18 cellular contexts compared by ENCODE assay signal in the genomic region with DNA sequence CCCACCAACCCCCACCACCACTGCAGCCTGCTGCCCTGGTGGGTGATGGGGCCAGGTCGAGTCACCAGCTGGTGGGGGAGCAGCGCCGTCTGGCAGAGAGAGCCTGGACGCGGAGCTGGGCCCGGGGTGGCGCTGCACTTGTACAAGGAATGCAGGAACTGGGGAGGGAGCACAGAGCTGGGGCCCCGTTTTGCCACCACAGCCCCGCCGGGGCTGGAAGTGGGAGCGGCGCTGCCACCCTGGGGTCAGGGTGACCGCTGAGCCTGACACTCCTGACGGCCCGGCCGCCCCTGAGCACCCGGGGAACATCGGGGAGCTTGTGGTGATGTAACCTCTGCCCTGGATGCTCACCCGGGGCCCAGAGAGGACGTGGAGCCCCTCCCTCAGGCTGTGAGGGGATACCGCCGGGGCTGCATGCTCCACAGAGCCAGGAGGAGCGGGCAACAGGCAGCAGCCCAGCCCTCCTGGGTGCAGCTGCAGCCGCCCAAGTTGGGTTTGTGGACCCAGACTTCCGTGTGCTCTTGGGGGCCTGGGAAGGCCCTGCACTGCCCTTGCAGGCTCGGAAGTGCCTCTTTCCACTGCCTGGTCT. TPM values are rescaled to one million over a fixed set of nuclear protein-coding genes. Genes with fewer than 3 reads are reported as not detected.
DNase-seq lines count a peak whose midpoint lies in the region; ATAC-seq, FAIRE-seq and TF ChIP-seq lines count a peak whose summit lies in the region.
"Had no signal": no experiment of that assay in that cellular context is flagged by ENCODE, and none has a peak within 500 bp of the region (broad histone marks: within the 10 kb centered on the region; RNA-seq: fewer than 3 reads in every experiment).

No MANE protein-coding gene starts in this region.

- no peaks in the 10 kb centered on the region for H3K9me3 ChIP-seq in iPS DF 6.9 (ENCODE audit: control insufficient read depth, insufficient read depth, low read length)
- H3K9me3 ChIP-seq in HepG2 (ENCODE audit: low read length) = no peaks in the 10 kb centered on the region
- no peaks in the 10 kb centered on the region for H3K9me3 ChIP-seq in upper lobe of right lung

- DNase-seq in activated gamma-delta T cell (lab: John Stamatoyannopoulos, UW) (peak; percentile 14), activated gamma-delta T cell treated with Interleukin-2 at 50 U/mL for 16 hours (no peak), iPS DF 6.9 (ENCODE audit: low read depth, low spot score) (no peak), HepG2 (ENCODE audit: low spot score) (no peak), upper lobe of right lung (no peak), CD14-positive monocyte (ENCODE audit: low spot score) (no peak)
- DNase-seq: CD4-positive, alpha-beta T cell; DMS53; NCI-H1417; NCI-H2029 treated with DMSO at 0.1 percent for 48 hours; NCI-H510A treated with DMSO at 0.1 percent for 48 hours had no signal

- no peaks in the 10 kb centered on the region for H4K20me1 ChIP-seq in HepG2 (ENCODE audit: insufficient read depth, low read length)

- intact Hi-C loops in HepG2 (cut with micrococcal nuclease; ENCODE audit: unreplicated experiment) = no loop called here
- intact Hi-C loops in upper lobe of right lung (cut with DNase I) = no loop called here
- intact Hi-C loops in CD14-positive monocyte (cut with micrococcal nuclease) = no loop called here

- H3K27ac ChIP-seq in iPS DF 6.9 (ENCODE audit: low read length) = no peak overlapping the region
- no peak overlapping the region for H3K27ac ChIP-seq in HepG2 (ENCODE audit: extremely low read length, insufficient read depth, low read length)
- H3K27ac ChIP-seq in upper lobe of right lung = no peak overlapping the region
- H3K27ac ChIP-seq: 22Rv1 had no signal

- 0 out of 2 replicates have a peak, but pooled peaks cover 1% of the 10 kb centered on the region for H3K27me3 ChIP-seq in iPS DF 6.9 (ENCODE audit: control insufficient read depth, insufficient read depth, low read length)
- H3K27me3 ChIP-seq in HepG2 (ENCODE audit: control insufficient read depth in 1 of 2, insufficient read depth in 2 of 2, low read length in 2 of 2) = peaks cover 1 to 15% of the 10 kb centered on the region in 2 experiments; a peak in 3 of 5 replicates
- H3K27me3 ChIP-seq in upper lobe of right lung = peaks cover 11% of the 10 kb centered on the region

- H3K9me3 Mint-ChIP-seq in CD14-positive monocyte = peaks cover 0 to 5% (median 0%) of the 10 kb centered on the region in 7 donors
- H3K9me3 Mint-ChIP-seq: CD4-positive, alpha-beta T cell; IgD-negative memory B cell had no signal

- TF ChIP-seq CTCF in HepG2 (CRISPR knock-in tag; IDR thresholded peaks at IDR 0.05) = no peak
- no peak for TF ChIP-seq CTCF in upper lobe of right lung (IDR thresholded peaks at IDR 0.05)
- no peak for TF ChIP-seq CTCF in CD14-positive monocyte (IDR thresholded peaks at IDR 0.05)

- H3K4me2 ChIP-seq in HepG2 (ENCODE audit: low read depth, low read length) = no peak overlapping the region

- H3K4me3 ChIP-seq in iPS DF 6.9 (ENCODE audit: low read length) = peak overlapping the region; percentile 18; the same call in 1 of the 2 replicates
- H3K4me3 ChIP-seq in HepG2 (replicated peaks in 1 of 3; ENCODE audit: insufficient read depth in 1 of 3, low read depth in 2 of 3, low read length in 3 of 3) = no peak overlapping the region
- H3K4me3 ChIP-seq in upper lobe of right lung = no peak overlapping the region

- no peak overlapping the region for H3K27ac Mint-ChIP-seq in CD14-positive monocyte
- H3K27ac Mint-ChIP-seq: B cell; CD4-positive, alpha-beta T cell; IgD-negative memory B cell had no signal

- H3K27me3 Mint-ChIP-seq in CD14-positive monocyte (ENCODE audit: low read depth in 3 of 3) = peaks cover 0 to 1% (median 0%) of the 10 kb centered on the region in 3 donors
- H3K27me3 Mint-ChIP-seq: CD4-positive, alpha-beta T cell had no signal

- TF ChIP-seq POLR2A in HepG2 (IDR thresholded peaks at IDR 0.05; ENCODE audit: insufficient read depth in 1 of 2, low read depth in 2 of 2, low read length in 2 of 2) = no peak

- FAIRE-seq in HepG2 (lab: Jason Lieb, UNC) = no peak

- TF ChIP-seq EP300 in HepG2 (IDR thresholded peaks at IDR 0.05; ENCODE audit: low read depth in 2 of 2, low read length in 2 of 2) (no peak), HepG2 (CRISPR knock-in tag; IDR thresholded peaks at IDR 0.05; ENCODE audit: borderline replicate concordance) (no peak)

- H3K4me1 Mint-ChIP-seq in CD14-positive monocyte = peaks cover 32% of the 10 kb centered on the region
- H3K4me1 Mint-ChIP-seq: B cell, IgD-negative memory B cell had no signal

- no peak overlapping the region for H3K4me3 Mint-ChIP-seq in CD14-positive monocyte
- H3K4me3 Mint-ChIP-seq: B cell; CD4-positive, alpha-beta T cell; IgD-negative memory B cell had no signal

- POLR2A ChIA-PET in HepG2 (lab: Yijun Ruan, JAX) = no interaction called here

- CTCF ChIA-PET in HepG2 (lab: Yijun Ruan, JAX; ENCODE audit: low intra/inter-chr PET ratio, low total read pairs) = no interaction called here

- in situ Hi-C loops in HepG2 (cut with HindIII; ENCODE audit: extremely low pct_ligation_motif_present, low pct_unique_long_range_greater_than_20kb) = no loop called here

- 0 out of 2 replicates have a peak, but pooled peaks cover 2% of the 10 kb centered on the region for H3K4me1 ChIP-seq in iPS DF 6.9 (ENCODE audit: control insufficient read depth, insufficient read depth, low read length)
- no peaks in the 10 kb centered on the region for H3K4me1 ChIP-seq in HepG2 (ENCODE audit: insufficient read depth, low read length)
- H3K4me1 ChIP-seq in upper lobe of right lung = no peaks in the 10 kb centered on the region

- BruUV-seq in HepG2 (replicated peaks; lab: Mats Ljungman, UMichigan) = no TSS peak

- H2AFZ ChIP-seq in HepG2 (ENCODE audit: low read length) = no peak overlapping the region

- H3K36me3 Mint-ChIP-seq in CD14-positive monocyte = no peaks in the 10 kb centered on the region
- H3K36me3 Mint-ChIP-seq: IgD-negative memory B cell had no signal

- H3K9ac ChIP-seq in HepG2 (ENCODE audit: insufficient read depth, low read depth, low read length) = no peak overlapping the region

- H3K79me2 ChIP-seq in HepG2 (ENCODE audit: insufficient read depth, low read length) = no peaks in the 10 kb centered on the region

- H3K36me3 ChIP-seq in iPS DF 6.9 (ENCODE audit: control insufficient read depth, insufficient read depth, low read length) (no peaks in the 10 kb centered on the region), HepG2 (replicated peaks in 1 of 2; ENCODE audit: control insufficient read depth in 1 of 2, insufficient read depth in 2 of 2, low read length in 2 of 2) (no peaks in the 10 kb centered on the region), upper lobe of right lung (no peaks in the 10 kb centered on the region)

- no CpG with 5 or more reads among the region's 26 CpGs for WGBS in iPS DF 6.9 (ENCODE audit: insufficient coverage, insufficient read length)
- WGBS in HepG2 (ENCODE audit: low lambda C conversion rate) = 75% methylated on average over 4 of the region's 26 CpGs

- TF ChIP-seq RAD21 in HepG2 (CRISPR knock-in tag; IDR thresholded peaks at IDR 0.05) = no peak

- ATAC-seq in HepG2 (peak; percentile 40), upper lobe of right lung (peak; percentile 29), HG02678 (IDR thresholded peaks at IDR 0.05; ENCODE audit: unreplicated experiment) (no peak), GM21576 (IDR thresholded peaks at IDR 0.05; ENCODE audit: unreplicated experiment) (no peak)
- ATAC-seq: HCT116, Right ventricle myocardium inferior had no signal

TF ChIP-seq in HepG2, 621 proteins besides CTCF, POLR2A, EP300 and RAD21 (continues in another document):
- TF ChIP-seq PCBP1 (IDR thresholded peaks at IDR 0.05; ENCODE audit: borderline replicate concordance, low read depth, low read length) (no peak), XBP1 (CRISPR knock-in tag; IDR thresholded peaks at IDR 0.05) (no peak), IRF2 (CRISPR knock-in tag; IDR thresholded peaks at IDR 0.05) (no peak), REL (CRISPR knock-in tag; conservative IDR thresholded peaks at IDR 0.05) (no peak), SETDB1 (CRISPR knock-in tag; IDR thresholded peaks at IDR 0.05; ENCODE audit: borderline replicate concordance) (no peak), ZFP62 (CRISPR knock-in tag; IDR thresholded peaks at IDR 0.05) (no peak)
- TF ChIP-seq, protein P1, sequence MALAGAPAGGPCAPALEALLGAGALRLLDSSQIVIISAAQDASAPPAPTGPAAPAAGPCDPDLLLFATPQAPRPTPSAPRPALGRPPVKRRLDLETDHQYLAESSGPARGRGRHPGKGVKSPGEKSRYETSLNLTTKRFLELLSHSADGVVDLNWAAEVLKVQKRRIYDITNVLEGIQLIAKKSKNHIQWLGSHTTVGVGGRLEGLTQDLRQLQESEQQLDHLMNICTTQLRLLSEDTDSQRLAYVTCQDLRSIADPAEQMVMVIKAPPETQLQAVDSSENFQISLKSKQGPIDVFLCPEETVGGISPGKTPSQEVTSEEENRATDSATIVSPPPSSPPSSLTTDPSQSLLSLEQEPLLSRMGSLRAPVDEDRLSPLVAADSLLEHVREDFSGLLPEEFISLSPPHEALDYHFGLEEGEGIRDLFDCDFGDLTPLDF (CRISPR knock-in tag; IDR thresholded peaks at IDR 0.05) = no peak

RNA-seq across cellular contexts. Expression of a gene that starts 32.6 kb away (rescaled TPM):
- 30.4 and 66.4 TPM in 2 replicates for total RNA-seq in HepG2 (2016; rRNA removed; fragmentation: Illumina TruSeq; extraction: Trizol)
- total RNA-seq in HepG2 (2016; cell fraction: cytosol; rRNA removed; fragmentation: Illumina TruSeq; extraction: Trizol; ENCODE audit: low read depth) = 4.8 and 10.3 TPM in 2 replicates
- 28.4 and 65.6 TPM in 2 replicates for total RNA-seq in HepG2 (2016; cell fraction: insoluble cytoplasmic fraction; rRNA removed; fragmentation: Illumina TruSeq; extraction: Trizol)
- total RNA-seq in HepG2 (2016; cell fraction: membrane; rRNA removed; fragmentation: Illumina TruSeq; extraction: Trizol) = 15.3 and 17.3 TPM in 2 replicates
- 42.4 and 45.9 TPM in 2 replicates for total RNA-seq in HepG2 (2016; cell fraction: nucleus; rRNA removed; fragmentation: Illumina TruSeq; extraction: Trizol)
- 19.1 and 24.2 TPM in 2 replicates for polyA plus RNA-seq in HepG2 (2011; rRNA removed)
- polyA plus RNA-seq in HepG2 (2011; cell fraction: cytosol; rRNA removed) = 8.7 and 13.2 TPM in 2 replicates
- 16.6 and 19.4 TPM in 2 replicates for polyA plus RNA-seq in HepG2 (2011; cell fraction: nucleus; rRNA removed)
- 28.6 and 38.1 TPM in 2 replicates for polyA plus RNA-seq in HepG2 (2012)
- polyA plus RNA-seq in HepG2 (2016; cell fraction: cytosol; fragmentation: Illumina TruSeq; extraction: Trizol; ENCODE audit: low read depth) = 1.3 and 1.4 TPM in 2 replicates
- polyA plus RNA-seq in HepG2 (2016; cell fraction: insoluble cytoplasmic fraction; fragmentation: Illumina TruSeq; extraction: Trizol; ENCODE audit: low read depth) = 42.2 and 43.3 TPM in 2 replicates
- polyA plus RNA-seq in HepG2 (2016; cell fraction: membrane; fragmentation: Illumina TruSeq; extraction: Trizol; ENCODE audit: low read depth) = 4.5 and 5.2 TPM in 2 replicates
- polyA plus RNA-seq in HepG2 (2016; cell fraction: nucleus; fragmentation: Illumina TruSeq; extraction: Trizol; ENCODE audit: insufficient read depth, low read depth) = 37.4 and 43.1 TPM in 2 replicates
- 21.8 and 39.0 TPM in 2 replicates for polyA minus RNA-seq in HepG2 (2011; rRNA and poly(A)+ RNA removed; ENCODE audit: low replicate concordance)
- polyA minus RNA-seq in HepG2 (2011; cell fraction: cytosol; rRNA and poly(A)+ RNA removed) = 40.3 and 45.6 TPM in 2 replicates
- 82.4 and 84.9 TPM in 2 replicates for polyA minus RNA-seq in HepG2 (2011; cell fraction: nucleus; rRNA and poly(A)+ RNA removed)
- 48.7 TPM for total RNA-seq in upper lobe of right lung
- polyA plus RNA-seq in CD14-positive monocyte = 10 to 100 TPM; 11.7 to 16.7 TPM

Comparison
In these comparisons a context has a peak if more than half of its experiments do, and no peak if none do; other contexts are left out.
1. ATAC-seq: peak in HepG2 (single experiment) and upper lobe of right lung (single experiment); none in HG02678 (single experiment) and GM21576 (single experiment).